ENCODE assay signal across 12 cellular contexts in the genomic region with DNA sequence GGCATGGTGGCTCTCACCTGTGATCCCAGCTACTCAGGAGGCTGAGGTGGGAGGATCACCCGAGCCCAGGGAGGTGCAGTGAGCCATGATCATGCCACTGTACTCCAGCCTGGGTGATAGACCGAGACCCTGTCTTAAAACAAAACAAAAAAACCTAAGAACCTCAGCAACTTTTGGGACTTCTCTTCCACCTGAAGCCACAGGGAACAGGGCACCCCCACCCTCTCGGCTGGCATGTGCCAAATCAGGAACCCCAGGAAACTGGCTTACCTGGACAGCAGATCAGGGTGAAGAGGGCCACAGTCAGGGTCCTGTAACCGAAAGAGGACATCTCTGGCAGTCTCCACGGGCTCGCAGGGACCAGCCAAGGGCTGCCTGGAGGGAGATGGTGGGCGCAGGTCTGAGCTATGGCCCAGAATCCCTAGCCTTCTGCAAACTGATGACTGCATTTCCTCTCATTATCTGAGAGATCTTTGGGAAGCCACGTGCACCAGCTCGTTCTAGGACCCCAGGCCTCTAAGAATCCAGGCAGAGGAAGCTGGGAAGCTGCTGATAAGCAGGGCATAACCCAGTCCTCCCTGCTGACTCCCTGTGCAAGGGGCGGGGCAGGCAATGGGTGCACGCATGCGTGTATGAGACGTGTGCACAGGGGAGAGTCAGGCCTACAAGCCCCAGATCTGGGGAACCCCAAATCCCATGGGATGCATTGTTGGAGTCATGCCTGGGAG. TPM values are rescaled to one million over a fixed set of nuclear protein-coding genes. Genes with fewer than 3 reads are reported as not detected.
DNase-seq lines count a peak whose midpoint lies in the region; ATAC-seq, FAIRE-seq and TF ChIP-seq lines count a peak whose summit lies in the region.
"Had no signal": no experiment of that assay in that cellular context is flagged by ENCODE, and none has a peak within 500 bp of the region (broad histone marks: within the 10 kb centered on the region; RNA-seq: fewer than 3 reads in every experiment).

No MANE protein-coding gene starts in this region.

- H3K9ac ChIP-seq in K562 (ENCODE audit: insufficient read depth in 1 of 2, low read depth in 2 of 2, low read length in 2 of 2), result peak overlapping the region; percentile 83 to 93
- H3K9ac ChIP-seq in GM23248, result no peak overlapping the region

- in situ Hi-C loops in K562 (cut with MboI) (no loop called here), GM23248 (cut with MboI) (no loop called here)

- H3K36me3 Mint-ChIP-seq in activated CD4-positive, alpha-beta memory T cell treated with anti-CD3 and anti-CD28 coated beads for 36 hours, result peaks cover 15% of the 10 kb centered on the region
- peaks cover 70% of the 10 kb centered on the region for H3K36me3 Mint-ChIP-seq in activated CD4-positive, alpha-beta memory T cell treated with anti-CD3 and anti-CD28 coated beads, Interleukin-2, amount 10 ng/mL, durations not matched to agents 7 days and 5 days (ENCODE audit: low read depth)

- H3K27me3 ChIP-seq in K562 (ENCODE audit: control insufficient read depth in 2 of 2, insufficient read depth in 2 of 2, low read length in 2 of 2) (no peaks in the 10 kb centered on the region), testis (no peaks in the 10 kb centered on the region), GM23248 (replicated peaks; ENCODE audit: insufficient read depth) (no peaks in the 10 kb centered on the region)

- TF ChIP-seq CTCF in K562 (IDR thresholded peaks at IDR 0.05 in 2 of 3, conservative IDR thresholded peaks at IDR 0.05 in 1 of 3; ENCODE audit: insufficient read depth in 2 of 3, low read depth in 1 of 3, low read length in 3 of 3), result no peak
- no peak for TF ChIP-seq CTCF in testis (IDR thresholded peaks at IDR 0.05)

- ATAC-seq in K562 (peak; percentile 92), HG03108 (IDR thresholded peaks at IDR 0.05; ENCODE audit: unreplicated experiment) (no peak)

- peak overlapping the region; percentile 44 for H3K4me3 ChIP-seq in K562
- no peak overlapping the region for H3K4me3 ChIP-seq in testis
- H3K4me3 ChIP-seq in GM23248, result no peak overlapping the region
- H3K4me3 ChIP-seq: thoracic aorta had no signal

- WGBS in K562 (ENCODE audit: insufficient coverage, low coverage, missing lambda C conversion rate), result 0% methylated on average over 13 of the region's 13 CpGs
- WGBS in testis, 2 donors, result 71 to 74% methylated on average over 11 to 13 of the region's 13 CpGs
- 86 to 87% methylated on average over 13 of the region's 13 CpGs for WGBS in GM23248 (ENCODE audit: low coverage in 1 of 2, low lambda C conversion rate in 2 of 2, missing lambda C conversion rate in 2 of 2), 2 experiments

- DNase-seq in activated CD4-positive, alpha-beta memory T cell treated with anti-CD3 and anti-CD28 coated beads for 36 hours, result peak; percentile 7
- DNase-seq in activated CD4-positive, alpha-beta memory T cell treated with anti-CD3 and anti-CD28 coated beads, Interleukin-2, amount 10 ng/mL, durations not matched to agents 7 days and 5 days, result no peak
- DNase-seq in K562 (ENCODE audit: extremely low read depth in 1 of 4, low spot score in 3 of 4) (peak; percentile 96 to 99 (median 97)), left kidney (ENCODE audit: low read depth, low spot score) (peak; percentile 27), testis (peak; percentile 14), GM23248 (no peak), RPMI8226 (no peak)
- DNase-seq: activated CD4-positive, alpha-beta T cell treated with anti-CD3 and anti-CD28 coated beads, Interleukin-2, amount 50 U/mL, for 4 hours had no signal

- H3K36me3 ChIP-seq in K562 (ENCODE audit: control insufficient read depth, insufficient read depth, low read length) (peaks cover 31% of the 10 kb centered on the region), testis (ENCODE audit: low read depth, missing control alignments) (no peaks in the 10 kb centered on the region), GM23248 (ENCODE audit: low read depth) (no peaks in the 10 kb centered on the region)
- H3K36me3 ChIP-seq: thoracic aorta had no signal

- FAIRE-seq in K562 (lab: Jason Lieb, UNC), result peak; percentile 99
- FAIRE-seq: keratinocyte had no signal

- peak overlapping the region; percentile 81 for H3K27ac ChIP-seq in K562 (ENCODE audit: extremely low read depth, low read depth, low read length)
- H3K27ac ChIP-seq in testis, result no peak overlapping the region
- no peak overlapping the region for H3K27ac ChIP-seq in GM23248
- H3K27ac ChIP-seq: thoracic aorta had no signal

- CTCF ChIA-PET in activated CD4-positive, alpha-beta memory T cell treated with anti-CD3 and anti-CD28 coated beads for 36 hours (lab: Charles Lee), result interaction anchor here (1.4 to 3.7 kb wide), 4 partner anchors 10 to 19 kb away, joined by 3 to 16 read pairs (median 8); no protein-coding TSS in a partner anchor
- CTCF ChIA-PET in activated CD4-positive, alpha-beta memory T cell treated with anti-CD3 and anti-CD28 coated beads, Interleukin-2, amount 10 ng/mL, durations not matched to agents 7 days and 5 days (lab: Charles Lee), result interaction anchor here (0.7 to 2.8 kb wide), 5 partner anchors 10 to 123 kb away, joined by 3 to 6 read pairs (median 6); no protein-coding TSS in a partner anchor
- CTCF ChIA-PET in K562 (lab: Yijun Ruan, JAX; ENCODE audit: low intra/inter-chr PET ratio), result no interaction called here

- no peaks in the 10 kb centered on the region for H3K9me1 ChIP-seq in K562 (ENCODE audit: control insufficient read depth, insufficient read depth, low read length)

- H3K79me2 ChIP-seq in K562 (ENCODE audit: control insufficient read depth, insufficient read depth, low read length) (peaks cover 22% of the 10 kb centered on the region), GM23248 (ENCODE audit: insufficient read depth) (no peaks in the 10 kb centered on the region)

- intact Hi-C loops in activated CD4-positive, alpha-beta memory T cell treated with anti-CD3 and anti-CD28 coated beads for 36 hours (cut with micrococcal nuclease), result no loop called here
- intact Hi-C loops in K562 (cut with micrococcal nuclease), result no loop called here
- intact Hi-C loops in testis (cut with DNase I; ENCODE audit: low total_unique reads), result no loop called here

- H3K9me3 ChIP-seq in K562 (replicated peaks; ENCODE audit: control insufficient read depth, insufficient read depth, low read depth, low read length), result no peaks in the 10 kb centered on the region
- H3K9me3 ChIP-seq in testis, result no peaks in the 10 kb centered on the region
- no peaks in the 10 kb centered on the region for H3K9me3 ChIP-seq in GM23248 (ENCODE audit: low read depth)
- H3K9me3 ChIP-seq: thoracic aorta had no signal

- H3K4me3 Mint-ChIP-seq in activated CD4-positive, alpha-beta memory T cell treated with anti-CD3 and anti-CD28 coated beads for 36 hours, result no peak overlapping the region
- H3K4me3 Mint-ChIP-seq in activated CD4-positive, alpha-beta memory T cell treated with anti-CD3 and anti-CD28 coated beads, Interleukin-2, amount 10 ng/mL, durations not matched to agents 7 days and 5 days, result no peak overlapping the region

- H3K4me2 ChIP-seq in K562 (ENCODE audit: insufficient read depth, low read length) (peak overlapping the region; percentile 87), GM23248 (ENCODE audit: unreplicated experiment) (no peak overlapping the region)

- no peaks in the 10 kb centered on the region for H3K9me3 Mint-ChIP-seq in activated CD4-positive, alpha-beta memory T cell treated with anti-CD3 and anti-CD28 coated beads for 36 hours
- no peaks in the 10 kb centered on the region for H3K9me3 Mint-ChIP-seq in activated CD4-positive, alpha-beta memory T cell treated with anti-CD3 and anti-CD28 coated beads, Interleukin-2, amount 10 ng/mL, durations not matched to agents 7 days and 5 days

- no peak for TF ChIP-seq RAD21 in K562 (CRISPR knock-in tag; conservative IDR thresholded peaks at IDR 0.05 in 1 of 2, IDR thresholded peaks at IDR 0.05 in 1 of 2)

- H3K4me1 Mint-ChIP-seq in activated CD4-positive, alpha-beta memory T cell treated with anti-CD3 and anti-CD28 coated beads for 36 hours (ENCODE audit: low read depth), result peaks cover 47% of the 10 kb centered on the region
- peaks cover 50% of the 10 kb centered on the region for H3K4me1 Mint-ChIP-seq in activated CD4-positive, alpha-beta memory T cell treated with anti-CD3 and anti-CD28 coated beads, Interleukin-2, amount 10 ng/mL, durations not matched to agents 7 days and 5 days

- H3K9me2 ChIP-seq in GM23248 (ENCODE audit: insufficient read depth), result no peaks in the 10 kb centered on the region

- TF ChIP-seq EP300 in K562 (IDR thresholded peaks at IDR 0.05; ENCODE audit: low read length), result peak; percentile 89

- H4K20me1 ChIP-seq in K562 (replicated peaks; ENCODE audit: control insufficient read depth, insufficient read depth, low read length), result no peaks in the 10 kb centered on the region
- H4K20me1 ChIP-seq in GM23248 (ENCODE audit: insufficient read depth), result no peaks in the 10 kb centered on the region

- peaks cover 5% of the 10 kb centered on the region; the same call in 1 of the 2 replicates for H3F3A ChIP-seq in GM23248 (ENCODE audit: insufficient read depth)

- POLR2A ChIA-PET in activated CD4-positive, alpha-beta memory T cell treated with anti-CD3 and anti-CD28 coated beads for 36 hours (lab: Charles Lee), result interaction anchor here (0.6 kb wide), 1 partner anchor 20 kb away, joined by 3 read pairs; no protein-coding TSS in a partner anchor
- POLR2A ChIA-PET in activated CD4-positive, alpha-beta memory T cell treated with anti-CD3 and anti-CD28 coated beads, Interleukin-2, amount 10 ng/mL, durations not matched to agents 7 days and 5 days (lab: Charles Lee), result interaction anchor here (1.0 to 1.5 kb wide), 3 partner anchors 14 to 18 kb away, joined by 3 to 6 read pairs (median 3); partner anchors contain the start of gene ICAM2
- POLR2A ChIA-PET in K562 (lab: Yijun Ruan, JAX), result interaction anchor here (0.6 to 3.6 kb wide), 12 partner anchors 9 to 139 kb away, joined by 3 to 24 read pairs (median 4); partner anchors contain the start of gene PRR29

- TSS peak; percentile 65 for BruUV-seq in K562 (replicated peaks; lab: Mats Ljungman, UMichigan)

- H3K4me1 ChIP-seq in K562 (replicated peaks in 1 of 2; ENCODE audit: control insufficient read depth in 2 of 2, insufficient read depth in 2 of 2, low read length in 2 of 2) (peaks cover 19 to 55% of the 10 kb centered on the region in 2 experiments), testis (no peaks in the 10 kb centered on the region), GM23248 (ENCODE audit: insufficient read depth) (peaks cover 11% of the 10 kb centered on the region)

- H2AFZ ChIP-seq in K562 (ENCODE audit: low read depth, low read length) (peak overlapping the region; percentile 84), GM23248 (no peak overlapping the region)

- no peak overlapping the region for H3K27ac Mint-ChIP-seq in activated CD4-positive, alpha-beta memory T cell treated with anti-CD3 and anti-CD28 coated beads for 36 hours
- no peak overlapping the region for H3K27ac Mint-ChIP-seq in activated CD4-positive, alpha-beta memory T cell treated with anti-CD3 and anti-CD28 coated beads, Interleukin-2, amount 10 ng/mL, durations not matched to agents 7 days and 5 days

- H3K27me3 Mint-ChIP-seq in activated CD4-positive, alpha-beta memory T cell treated with anti-CD3 and anti-CD28 coated beads for 36 hours, result no peaks in the 10 kb centered on the region
- no peaks in the 10 kb centered on the region for H3K27me3 Mint-ChIP-seq in activated CD4-positive, alpha-beta memory T cell treated with anti-CD3 and anti-CD28 coated beads, Interleukin-2, amount 10 ng/mL, durations not matched to agents 7 days and 5 days

- TF ChIP-seq POLR2A in K562 (conservative IDR thresholded peaks at IDR 0.05) (peak; percentile 77), testis (IDR thresholded peaks at IDR 0.05) (no peak)

RNA-seq across cellular contexts. Expression of gene PRR29, which starts 8.4 kb away (rescaled TPM):
- total RNA-seq in activated CD4-positive, alpha-beta memory T cell treated with anti-CD3 and anti-CD28 coated beads for 36 hours, result 1 to 10 TPM; 2.0 to 3.4 TPM
- 10 to 100 TPM; 12.0 to 15.1 TPM for total RNA-seq in activated CD4-positive, alpha-beta memory T cell treated with anti-CD3 and anti-CD28 coated beads, Interleukin-2, amount 10 ng/mL, durations not matched to agents 7 days and 5 days
- 0.42 and 1.0 TPM in 2 replicates for total RNA-seq in K562 (2011; cell fraction: chromatin; rRNA removed; ENCODE audit: low replicate concordance)
- total RNA-seq in K562 (2011; cell fraction: nucleolus; rRNA removed), result 0.26 and 0.67 TPM in 2 replicates
- 0.22 TPM in 1 of 2 replicates, not detected in the other for total RNA-seq in K562 (2011; cell fraction: nucleoplasm; rRNA removed)
- total RNA-seq in K562 (2014; rRNA removed), result not detected in 2 replicates
- total RNA-seq in K562 (2014; rRNA removed; fragmentation: Illumina TruSeq; extraction: Trizol), result not detected in 2 replicates
- not detected in 2 replicates for total RNA-seq in K562 (2015; rRNA removed; fragmentation: Illumina TruSeq; extraction: Trizol)
- total RNA-seq in K562 (2021), result 0.04 TPM in 1 of 2 replicates, not detected in the other
- not detected in 2 replicates for polyA plus RNA-seq in K562 (2011; rRNA removed)
- 0.12 TPM in 1 of 2 replicates, not detected in the other for polyA plus RNA-seq in K562 (2011; cell fraction: cytosol; rRNA removed)
- polyA plus RNA-seq in K562 (2011; cell fraction: nucleus; rRNA removed), result 0.18 and 0.55 TPM in 2 replicates
- 2.3 and 2.6 TPM in 2 replicates for polyA plus RNA-seq in K562 (2012)
- polyA plus RNA-seq in K562 (2014; fragmentation: Illumina TruSeq; extraction: Trizol), result 0.10 and 0.18 TPM in 2 replicates
- under 1 TPM; 0.08 to 0.20 TPM for polyA plus RNA-seq in K562 (2014; fragmentation: Nextera tagmentation; extraction: Ambion mirVana)
- polyA plus RNA-seq in K562 (2014; rRNA removed), result 0.11 and 0.58 TPM in 2 replicates
- polyA minus RNA-seq in K562 (2011; rRNA and poly(A)+ RNA removed), result not detected in 2 replicates
- not detected in 2 replicates for polyA minus RNA-seq in K562 (2011; cell fraction: cytosol; rRNA and poly(A)+ RNA removed)
- 0.27 and 0.44 TPM in 2 replicates for polyA minus RNA-seq in K562 (2011; cell fraction: nucleus; rRNA and poly(A)+ RNA removed)
- 10 to 100 TPM in 1 of 2 donors, 1 to 10 TPM in 1; 8.6 to 12.2 TPM for total RNA-seq in testis
- 21.8 TPM for polyA plus RNA-seq in testis (ENCODE audit: insufficient read depth, low read depth, low replicate concordance)
- not detected in 2 replicates for total RNA-seq in GM23248 (2014; rRNA removed; shearing (Covaris generic))
- 0.47 TPM in 1 of 2 replicates, not detected in the other for polyA plus RNA-seq in GM23248 (2016; fragmentation: Nextera tagmentation; extraction: Ambion mirVana)
- total RNA-seq: A673, thoracic aorta had no signal

RNA-seq across cellular contexts. Expression of gene ICAM2, which starts 13.9 kb away (rescaled TPM):
- total RNA-seq in activated CD4-positive, alpha-beta memory T cell treated with anti-CD3 and anti-CD28 coated beads for 36 hours, result 10 to 100 TPM; 65.0 to 66.7 TPM
- 100 to 1,000 TPM; 118 to 122 TPM for total RNA-seq in activated CD4-positive, alpha-beta memory T cell treated with anti-CD3 and anti-CD28 coated beads, Interleukin-2, amount 10 ng/mL, durations not matched to agents 7 days and 5 days
- total RNA-seq in K562 (2011; cell fraction: chromatin; rRNA removed; ENCODE audit: low replicate concordance), result 34.7 and 120 TPM in 2 replicates
- total RNA-seq in K562 (2011; cell fraction: nucleolus; rRNA removed), result 149 and 167 TPM in 2 replicates
- total RNA-seq in K562 (2011; cell fraction: nucleoplasm; rRNA removed), result 100 and 105 TPM in 2 replicates
- total RNA-seq in K562 (2014; rRNA removed), result 56.9 and 85.3 TPM in 2 replicates
- total RNA-seq in K562 (2014; rRNA removed; fragmentation: Illumina TruSeq; extraction: Trizol), result 28.3 and 42.2 TPM in 2 replicates
- 59.0 and 60.6 TPM in 2 replicates for total RNA-seq in K562 (2015; rRNA removed; fragmentation: Illumina TruSeq; extraction: Trizol)
- 60.6 and 65.4 TPM in 2 replicates for total RNA-seq in K562 (2021)
- polyA plus RNA-seq in K562 (2011; rRNA removed), result 51.0 and 64.1 TPM in 2 replicates
- polyA plus RNA-seq in K562 (2011; cell fraction: cytosol; rRNA removed), result 80.3 and 166 TPM in 2 replicates
- 42.4 and 69.3 TPM in 2 replicates for polyA plus RNA-seq in K562 (2011; cell fraction: nucleus; rRNA removed)
- 53.4 and 87.2 TPM in 2 replicates for polyA plus RNA-seq in K562 (2012)
- polyA plus RNA-seq in K562 (2014; fragmentation: Illumina TruSeq; extraction: Trizol), result 89.4 and 91.6 TPM in 2 replicates
- 10 to 100 TPM; 37.9 to 68.1 TPM for polyA plus RNA-seq in K562 (2014; fragmentation: Nextera tagmentation; extraction: Ambion mirVana)
- polyA plus RNA-seq in K562 (2014; rRNA removed), result 70.5 and 78.0 TPM in 2 replicates
- polyA minus RNA-seq in K562 (2011; rRNA and poly(A)+ RNA removed), result 33.3 and 54.4 TPM in 2 replicates
- 23.3 and 26.8 TPM in 2 replicates for polyA minus RNA-seq in K562 (2011; cell fraction: cytosol; rRNA and poly(A)+ RNA removed)
- 50.1 and 59.2 TPM in 2 replicates for polyA minus RNA-seq in K562 (2011; cell fraction: nucleus; rRNA and poly(A)+ RNA removed)
- total RNA-seq in testis, result 10 to 100 TPM in 1 of 2 donors, 1 to 10 TPM in 1; 5.2 to 11.3 TPM
- 12.1 TPM for polyA plus RNA-seq in testis (ENCODE audit: insufficient read depth, low read depth, low replicate concordance)
- 0.97 and 3.4 TPM in 2 replicates for total RNA-seq in GM23248 (2014; rRNA removed; shearing (Covaris generic))
- 0.94 and 1.3 TPM in 2 replicates for polyA plus RNA-seq in GM23248 (2016; fragmentation: Nextera tagmentation; extraction: Ambion mirVana)

RNA-seq across cellular contexts. Expression of gene SCN4A, which starts 33.8 kb away (rescaled TPM):
- under 1 TPM; 0.33 to 0.75 TPM for total RNA-seq in activated CD4-positive, alpha-beta memory T cell treated with anti-CD3 and anti-CD28 coated beads for 36 hours
- total RNA-seq in activated CD4-positive, alpha-beta memory T cell treated with anti-CD3 and anti-CD28 coated beads, Interleukin-2, amount 10 ng/mL, durations not matched to agents 7 days and 5 days, result under 1 TPM; 0.08 to 0.13 TPM
- total RNA-seq in K562 (2011; cell fraction: chromatin; rRNA removed; ENCODE audit: low replicate concordance), result 2.2 and 9.7 TPM in 2 replicates
- 4.7 and 5.7 TPM in 2 replicates for total RNA-seq in K562 (2011; cell fraction: nucleolus; rRNA removed)
- 2.8 and 3.1 TPM in 2 replicates for total RNA-seq in K562 (2011; cell fraction: nucleoplasm; rRNA removed)
- total RNA-seq in K562 (2014; rRNA removed) (1.6 and 1.8 TPM in 2 replicates), K562 (2014; rRNA removed; fragmentation: Illumina TruSeq; extraction: Trizol) (0.73 and 1.4 TPM in 2 replicates), K562 (2015; rRNA removed; fragmentation: Illumina TruSeq; extraction: Trizol) (0.08 and 0.29 TPM in 2 replicates), K562 (2021) (1.1 and 1.4 TPM in 2 replicates), testis (1 to 10 TPM; 2.3 to 2.8 TPM)
- polyA plus RNA-seq in K562 (2011; rRNA removed) (0.50 and 0.60 TPM in 2 replicates), K562 (2014; fragmentation: Illumina TruSeq; extraction: Trizol) (1.9 and 4.6 TPM in 2 replicates), K562 (2014; fragmentation: Nextera tagmentation; extraction: Ambion mirVana) (1 to 10 TPM; 1.7 to 2.6 TPM), K562 (2014; rRNA removed) (0.54 and 2.1 TPM in 2 replicates), testis (ENCODE audit: insufficient read depth, low read depth, low replicate concordance) (2.0 TPM), GM23248 (2016; fragmentation: Nextera tagmentation; extraction: Ambion mirVana) (not detected in 2 replicates)
- 0.21 and 0.37 TPM in 2 replicates for polyA plus RNA-seq in K562 (2011; cell fraction: cytosol; rRNA removed)
- 0.91 and 1.9 TPM in 2 replicates for polyA plus RNA-seq in K562 (2011; cell fraction: nucleus; rRNA removed)
- 0.78 and 3.2 TPM in 2 replicates for polyA plus RNA-seq in K562 (2012)
- polyA minus RNA-seq in K562 (2011; rRNA and poly(A)+ RNA removed), result 1.5 and 2.6 TPM in 2 replicates
- polyA minus RNA-seq in K562 (2011; cell fraction: cytosol; rRNA and poly(A)+ RNA removed), result not detected in 2 replicates
- 3.4 and 4.6 TPM in 2 replicates for polyA minus RNA-seq in K562 (2011; cell fraction: nucleus; rRNA and poly(A)+ RNA removed)
- not detected in 2 replicates for total RNA-seq in GM23248 (2014; rRNA removed; shearing (Covaris generic))
- polyA plus RNA-seq: keratinocyte had no signal

Comparison
In these comparisons a context has a peak if more than half of its experiments do, and no peak if none do; other contexts are left out.
1. DNase-seq: peak in activated CD4-positive, alpha-beta memory T cell treated with anti-CD3 and anti-CD28 coated beads for 36 hours (single experiment), K562 (4 of 4), left kidney (single experiment) and testis (single experiment); none in activated CD4-positive, alpha-beta memory T cell treated with anti-CD3 and anti-CD28 coated beads, Interleukin-2, amount 10 ng/mL, durations not matched to agents 7 days and 5 days (single experiment), GM23248 (single experiment) and RPMI8226 (single experiment).